In genomic region chr6:169725270-169726048, GRCh38 we compare ENCODE assay signal across 8 cellular contexts.
DNase-seq lines count a peak whose midpoint lies in the region; ATAC-seq and TF ChIP-seq lines count a peak whose summit lies in the region.

No MANE protein-coding gene starts in this region.

- DNase-seq in GM12865 (ENCODE audit: low read depth) (peak; percentile 11), NCI-H774 (lab: John Stamatoyannopoulos, UW) (peak; percentile 62), astrocyte of the cerebellum (ENCODE audit: low read depth) (no peak), KBM-7 (no peak), NAMALWA (ENCODE audit: low spot score) (no peak)

- H3K4me3 ChIP-seq in GM12865 (ENCODE audit: low read depth, low read length) (peak overlapping the region; percentile 58), astrocyte of the cerebellum (ENCODE audit: low read depth, low read length) (peak overlapping the region; percentile 52), iPS-11a (ENCODE audit: low read depth, low read length) (peak overlapping the region; percentile 78), rectal smooth muscle tissue (ENCODE audit: low read length) (peak overlapping the region; percentile 58)

- peak overlapping the region; percentile 64 for H3K27ac ChIP-seq in rectal smooth muscle tissue (ENCODE audit: low read depth, low read length)

- H3K9ac ChIP-seq in rectal smooth muscle tissue (ENCODE audit: low read length): no peak overlapping the region

- H3K27me3 ChIP-seq in rectal smooth muscle tissue (ENCODE audit: control insufficient read depth, insufficient read depth, low read length): no peaks in the 10 kb centered on the region

- TF ChIP-seq CTCF in GM12865 (IDR thresholded peaks at IDR 0.05; ENCODE audit: insufficient read depth, low read depth, low read length, missing control alignments): no peak
- no peak for TF ChIP-seq CTCF in astrocyte of the cerebellum (IDR thresholded peaks at IDR 0.05; ENCODE audit: low read depth, low read length, missing control alignments)

- H3K36me3 ChIP-seq in rectal smooth muscle tissue (ENCODE audit: control insufficient read depth, insufficient read depth, low read length): no peaks in the 10 kb centered on the region

- H3K4me1 ChIP-seq in rectal smooth muscle tissue (ENCODE audit: control insufficient read depth, insufficient read depth, low read length): peaks cover 12% of the 10 kb centered on the region

- in situ Hi-C loops in astrocyte of the cerebellum (cut with HindIII; ENCODE audit: low sequenced_read_pairs): no loop called here
- in situ Hi-C loops in KBM-7 (cut with MboI; ENCODE audit: low pct_unique_long_range_greater_than_20kb, low sequenced_read_pairs): no loop called here

- ATAC-seq in GM21529 (IDR thresholded peaks at IDR 0.05; ENCODE audit: unreplicated experiment): no peak

Comparison
In these comparisons a context has a peak if more than half of its experiments do, and no peak if none do; other contexts are left out.
1. DNase-seq: peak in GM12865 (single experiment) and NCI-H774 (single experiment); none in astrocyte of the cerebellum (single experiment), KBM-7 (single experiment) and NAMALWA (single experiment).
2. Peak in every context shown above with its lines, with median percentiles within 50 percentile points of each other: H3K4me3 ChIP-seq.